In the genomic region with DNA sequence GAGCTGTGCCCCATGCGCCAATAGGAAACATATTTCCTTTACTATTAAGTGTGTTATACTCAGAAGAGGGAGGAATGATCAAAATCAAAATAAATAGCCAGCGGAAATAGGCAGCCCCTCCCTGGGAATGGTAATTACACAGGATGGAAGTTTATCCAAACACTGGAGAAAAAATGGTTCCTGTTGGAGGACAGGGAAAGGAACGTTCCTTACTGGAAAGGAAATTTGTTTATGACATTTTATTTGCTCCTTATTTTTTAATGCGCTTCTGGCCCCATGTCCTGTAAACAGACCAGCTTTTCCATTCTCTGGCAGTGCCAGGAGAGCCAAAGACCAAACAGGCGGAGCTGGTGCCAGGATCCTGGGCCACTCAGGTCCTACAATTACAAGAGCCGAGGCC, we compare ENCODE assay signal across 1 cellular context.
TF ChIP-seq lines count a peak whose summit lies in the region.

No MANE protein-coding gene starts in this region.

TF ChIP-seq in IMR-90, 13 proteins besides CTCF, POLR2A, EP300 and RAD21:
- TF ChIP-seq, protein P1, sequence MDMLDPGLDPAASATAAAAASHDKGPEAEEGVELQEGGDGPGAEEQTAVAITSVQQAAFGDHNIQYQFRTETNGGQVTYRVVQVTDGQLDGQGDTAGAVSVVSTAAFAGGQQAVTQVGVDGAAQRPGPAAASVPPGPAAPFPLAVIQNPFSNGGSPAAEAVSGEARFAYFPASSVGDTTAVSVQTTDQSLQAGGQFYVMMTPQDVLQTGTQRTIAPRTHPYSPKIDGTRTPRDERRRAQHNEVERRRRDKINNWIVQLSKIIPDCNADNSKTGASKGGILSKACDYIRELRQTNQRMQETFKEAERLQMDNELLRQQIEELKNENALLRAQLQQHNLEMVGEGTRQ (IDR thresholded peaks at IDR 0.05; ENCODE audit: low read depth, low read length): no peak
- TF ChIP-seq CEBPB (IDR thresholded peaks at IDR 0.05; ENCODE audit: low read depth, low read length): no peak
- TF ChIP-seq SMC3 (IDR thresholded peaks at IDR 0.05; ENCODE audit: low read depth, low read length): no peak
- TF ChIP-seq MAZ (IDR thresholded peaks at IDR 0.05; ENCODE audit: borderline replicate concordance, low read depth, low read length): no peak
- no peak for TF ChIP-seq FOS (IDR thresholded peaks at IDR 0.05; ENCODE audit: low read depth, low read length)
- TF ChIP-seq BHLHE40 (IDR thresholded peaks at IDR 0.05; ENCODE audit: low read depth, low read length): no peak
- no peak for TF ChIP-seq CHD1 (IDR thresholded peaks at IDR 0.05; ENCODE audit: low read depth, low read length)
- TF ChIP-seq NFE2L2 (IDR thresholded peaks at IDR 0.05; ENCODE audit: low read depth, low read length): no peak
- no peak for TF ChIP-seq RFX5 (IDR thresholded peaks at IDR 0.05; ENCODE audit: low read depth, low read length)
- TF ChIP-seq MXI1 (IDR thresholded peaks at IDR 0.05; ENCODE audit: borderline replicate concordance, low read depth, low read length): no peak
